17 cellular contexts compared by ENCODE assay signal in the genomic region with DNA sequence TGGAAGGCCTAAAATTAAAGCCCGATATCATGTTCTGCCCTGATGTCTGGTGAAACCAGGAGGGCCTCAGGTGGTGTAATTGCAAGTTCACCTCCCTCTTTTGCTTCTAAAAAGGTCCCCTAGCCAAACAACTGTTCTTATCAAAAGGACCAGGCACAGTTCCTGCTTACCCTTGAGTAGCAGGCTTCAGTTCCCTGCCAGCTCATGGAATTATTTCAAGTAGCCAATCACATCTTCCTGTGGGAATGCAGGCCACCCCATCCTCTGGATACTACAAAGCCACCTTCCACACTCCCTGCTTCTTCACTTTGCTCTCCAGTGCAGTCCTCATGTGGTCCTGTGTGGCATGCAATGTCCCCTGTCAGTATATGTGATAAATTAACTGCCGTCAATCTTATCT.
DNase-seq lines count a peak whose midpoint lies in the region; ATAC-seq and TF ChIP-seq lines count a peak whose summit lies in the region.
"Had no signal": no experiment of that assay in that cellular context is flagged by ENCODE, and none has a peak within 500 bp of the region (broad histone marks: within the 10 kb centered on the region; RNA-seq: fewer than 3 reads in every experiment).

No MANE protein-coding gene starts in this region.

- no peaks in the 10 kb centered on the region for H3K4me1 ChIP-seq in esophagus muscularis mucosa
- H3K4me1 ChIP-seq: A549; BLaER1 treated with 17β-estradiol and CSF1 and Interleukin-3, amounts not matched to agents 10 nM and 100 nM; Caco-2 had no signal

- H3K27ac ChIP-seq in esophagus muscularis mucosa (replicated peaks in 1 of 4) = no peak overlapping the region
- H3K27ac ChIP-seq: 22Rv1; A549; BLaER1 treated with 17β-estradiol and CSF1 and Interleukin-3, amounts not matched to agents 10 nM and 100 nM; C4-2B had no signal

- no peaks in the 10 kb centered on the region for H3K36me3 ChIP-seq in esophagus muscularis mucosa
- H3K36me3 ChIP-seq: BLaER1 treated with 17β-estradiol and CSF1 and Interleukin-3, amounts not matched to agents 10 nM and 100 nM had no signal

- H3K9me3 ChIP-seq in esophagus muscularis mucosa = no peaks in the 10 kb centered on the region
- H3K9me3 ChIP-seq: A549, Caco-2 had no signal

- no peaks in the 10 kb centered on the region for H3K27me3 Mint-ChIP-seq in osteocyte (ENCODE audit: unreplicated experiment)
- H3K27me3 Mint-ChIP-seq: B cell; CD4-positive, alpha-beta T cell had no signal

- no peaks in the 10 kb centered on the region for H3K27me3 ChIP-seq in esophagus muscularis mucosa
- H3K27me3 ChIP-seq: BLaER1 treated with 17β-estradiol and CSF1 and Interleukin-3, amounts not matched to agents 10 nM and 100 nM had no signal

- no peak overlapping the region for H3K4me3 ChIP-seq in esophagus muscularis mucosa
- H3K4me3 ChIP-seq: A549; BLaER1 treated with 17β-estradiol and CSF1 and Interleukin-3, amounts not matched to agents 10 nM and 100 nM had no signal

- DNase-seq in Right ventricle myocardium inferior (ENCODE audit: missing footprints) (no peak), left cardiac atrium (no peak), esophagus muscularis mucosa (ENCODE audit: extremely low spot score) (peak; percentile 57), osteocyte (ENCODE audit: extremely low spot score, unreplicated experiment) (peak; percentile 27)
- DNase-seq: AML-193; Caco-2; Calu3; CD4-positive, alpha-beta T cell; CD8-positive, alpha-beta T cell; DMS79 treated with DMSO at 0.1 percent for 48 hours; GF-D8 had no signal

- H3K9me3 Mint-ChIP-seq in osteocyte (ENCODE audit: unreplicated experiment) = peaks cover 48% of the 10 kb centered on the region

- TF ChIP-seq POLR2A in esophagus muscularis mucosa (IDR thresholded peaks at IDR 0.05; ENCODE audit: low read depth) = no peak

- intact Hi-C loops in Right ventricle myocardium inferior (cut with DNase I) (no loop called here), left cardiac atrium (cut with DNase I) (no loop called here), esophagus muscularis mucosa (cut with DNase I) (no loop called here)

- TF ChIP-seq EP300 in esophagus muscularis mucosa (IDR thresholded peaks at IDR 0.05) = no peak

- 100% methylated on average over 2 of the region's 2 CpGs for WGBS in esophagus muscularis mucosa

- TF ChIP-seq CTCF in esophagus muscularis mucosa (IDR thresholded peaks at IDR 0.05) (no peak), osteocyte (IDR thresholded peaks at IDR 0.05) (no peak)

- no peak overlapping the region for H3K4me3 Mint-ChIP-seq in osteocyte (ENCODE audit: unreplicated experiment)
- H3K4me3 Mint-ChIP-seq: B cell; CD4-positive, alpha-beta T cell; CD8-positive, alpha-beta T cell had no signal

- no peak overlapping the region for H3K27ac Mint-ChIP-seq in osteocyte (ENCODE audit: unreplicated experiment)
- H3K27ac Mint-ChIP-seq: B cell; CD4-positive, alpha-beta T cell; CD8-positive, alpha-beta T cell had no signal

- no peaks in the 10 kb centered on the region for H3K4me1 Mint-ChIP-seq in osteocyte (ENCODE audit: unreplicated experiment)
- H3K4me1 Mint-ChIP-seq: B cell had no signal

- no peaks in the 10 kb centered on the region for H3K36me3 Mint-ChIP-seq in osteocyte (ENCODE audit: unreplicated experiment)
- H3K36me3 Mint-ChIP-seq: CD8-positive, alpha-beta T cell had no signal

- peak; percentile 20 for ATAC-seq in Right ventricle myocardium inferior
- no peak for ATAC-seq in left cardiac atrium
- ATAC-seq in esophagus mucosa = no peak
- ATAC-seq: A549; CD8-positive, alpha-beta T cell had no signal

Comparison
In these comparisons a context has a peak if more than half of its experiments do, and no peak if none do; other contexts are left out.
1. DNase-seq: peak in esophagus muscularis mucosa (single experiment) and osteocyte (single experiment); none in Right ventricle myocardium inferior (single experiment) and left cardiac atrium (single experiment).